11 cellular contexts compared by ENCODE assay signal in the genomic region with DNA sequence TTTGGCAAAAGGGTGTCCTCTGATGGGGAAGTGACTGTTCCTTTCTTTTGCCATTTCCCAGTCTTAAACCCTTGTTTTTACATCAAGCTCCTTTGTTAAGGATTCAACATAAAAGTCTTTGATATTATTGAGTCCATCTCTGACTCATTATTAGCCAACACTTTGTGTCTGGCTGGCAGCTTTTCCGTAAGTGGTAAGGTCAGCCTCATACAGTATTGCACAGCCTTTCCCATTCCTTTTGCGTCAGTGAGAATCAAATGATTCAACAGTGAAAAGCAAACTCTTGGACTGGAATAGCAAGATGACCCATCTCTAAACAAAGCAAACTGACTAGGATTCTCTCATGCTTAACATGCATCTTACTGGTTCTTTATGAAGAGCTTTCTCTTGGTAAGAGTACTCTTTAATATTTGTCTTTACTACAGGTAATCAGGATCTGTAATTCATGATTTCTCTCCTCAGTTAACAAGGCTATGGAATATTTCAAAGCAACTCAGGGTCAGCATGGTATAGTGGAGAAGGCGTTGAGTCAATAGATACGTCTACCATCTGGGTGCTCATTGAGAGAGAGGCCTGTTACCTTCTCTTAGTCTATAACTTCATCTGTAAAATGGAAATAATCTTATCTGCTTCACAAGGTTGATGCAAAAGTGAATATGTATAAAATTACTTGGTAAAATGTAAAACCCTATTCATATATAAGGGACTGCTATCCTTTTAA.
DNase-seq lines count a peak whose midpoint lies in the region; TF ChIP-seq lines count a peak whose summit lies in the region.
"Had no signal": no experiment of that assay in that cellular context is flagged by ENCODE, and none has a peak within 500 bp of the region (broad histone marks: within the 10 kb centered on the region; RNA-seq: fewer than 3 reads in every experiment).

No MANE protein-coding gene starts in this region.

- H3K36me3 ChIP-seq in brain microvascular endothelial cell (replicated peaks) = no peaks in the 10 kb centered on the region

- peak overlapping the region; percentile 90 for H3K27ac ChIP-seq in brain microvascular endothelial cell
- H3K27ac ChIP-seq: BLaER1 had no signal

- no peaks in the 10 kb centered on the region for H3K27me3 ChIP-seq in brain microvascular endothelial cell (replicated peaks)
- H3K27me3 ChIP-seq: BLaER1 had no signal

- peaks cover 10% of the 10 kb centered on the region for H3K4me1 Mint-ChIP-seq in osteocyte (ENCODE audit: unreplicated experiment)
- H3K4me1 Mint-ChIP-seq: naive thymus-derived CD8-positive, alpha-beta T cell had no signal

- no peaks in the 10 kb centered on the region for H3K36me3 Mint-ChIP-seq in osteocyte (ENCODE audit: unreplicated experiment)
- H3K36me3 Mint-ChIP-seq: naive thymus-derived CD8-positive, alpha-beta T cell had no signal

- H3K4me3 ChIP-seq in brain microvascular endothelial cell (ENCODE audit: low read depth, low read length) = no peak overlapping the region
- H3K4me3 ChIP-seq: BLaER1 had no signal

- no peaks in the 10 kb centered on the region for H3K9me3 Mint-ChIP-seq in osteocyte (ENCODE audit: unreplicated experiment)
- H3K9me3 Mint-ChIP-seq: activated T-cell treated with anti-CD3 and anti-CD28 coated beads, Interleukin-2, amount 50 U/mL, for 24 hours had no signal

- H3K4me3 Mint-ChIP-seq in osteocyte (ENCODE audit: unreplicated experiment) = no peak overlapping the region
- H3K4me3 Mint-ChIP-seq: activated T-cell treated with anti-CD3 and anti-CD28 coated beads, Interleukin-2, amount 50 U/mL, for 24 hours; naive thymus-derived CD8-positive, alpha-beta T cell had no signal

- H3K27ac Mint-ChIP-seq in osteocyte (ENCODE audit: unreplicated experiment) = no peak overlapping the region
- H3K27ac Mint-ChIP-seq: activated T-cell treated with anti-CD3 and anti-CD28 coated beads, Interleukin-2, amount 50 U/mL, for 24 hours; naive thymus-derived CD8-positive, alpha-beta T cell had no signal

- in situ Hi-C loops in brain microvascular endothelial cell (cut with HindIII; ENCODE audit: low pct_ligation_motif_present, low sequenced_read_pairs) = no loop called here

- H3K27me3 Mint-ChIP-seq in osteocyte (ENCODE audit: unreplicated experiment) = no peaks in the 10 kb centered on the region
- H3K27me3 Mint-ChIP-seq: activated T-cell treated with anti-CD3 and anti-CD28 coated beads, Interleukin-2, amount 50 U/mL, for 24 hours had no signal

- DNase-seq in A172 (ENCODE audit: low spot score) = peak; percentile 78
- peak; percentile 93 for DNase-seq in HT1080 (ENCODE audit: low read depth)
- peak; percentile 99 for DNase-seq in brain microvascular endothelial cell
- peak; percentile 100 for DNase-seq in iris pigment epithelial cell (ENCODE audit: low read depth)
- no peak for DNase-seq in NCI-H2029 treated with DMSO at 0.1 percent for 48 hours (lab: John Stamatoyannopoulos, UW)
- DNase-seq in osteocyte (ENCODE audit: extremely low spot score, unreplicated experiment) = no peak
- DNase-seq in activated CD4-positive, CD25-positive, alpha-beta regulatory T cell treated with anti-CD3 and anti-CD28 coated beads, Interleukin-2, amount 50 U/mL, for 72 hours = no peak
- no peak for DNase-seq in NCI-H146 (lab: John Stamatoyannopoulos, UW)
- DNase-seq: activated T-cell treated with anti-CD3 and anti-CD28 coated beads, Interleukin-2, amount 50 U/mL, for 24 hours; naive thymus-derived CD8-positive, alpha-beta T cell had no signal

- TF ChIP-seq CTCF in brain microvascular endothelial cell (IDR thresholded peaks at IDR 0.05; ENCODE audit: low read depth, low read length, missing control alignments) (no peak), osteocyte (IDR thresholded peaks at IDR 0.05) (no peak)

Comparison
In these comparisons a context has a peak if more than half of its experiments do, and no peak if none do; other contexts are left out.
1. DNase-seq: peak in A172 (single experiment), HT1080 (single experiment), brain microvascular endothelial cell (single experiment) and iris pigment epithelial cell (single experiment); none in NCI-H2029 treated with DMSO at 0.1 percent for 48 hours (single experiment), osteocyte (single experiment), activated CD4-positive, CD25-positive, alpha-beta regulatory T cell treated with anti-CD3 and anti-CD28 coated beads, Interleukin-2, amount 50 U/mL, for 72 hours (single experiment) and NCI-H146 (single experiment).